In the genomic region with DNA sequence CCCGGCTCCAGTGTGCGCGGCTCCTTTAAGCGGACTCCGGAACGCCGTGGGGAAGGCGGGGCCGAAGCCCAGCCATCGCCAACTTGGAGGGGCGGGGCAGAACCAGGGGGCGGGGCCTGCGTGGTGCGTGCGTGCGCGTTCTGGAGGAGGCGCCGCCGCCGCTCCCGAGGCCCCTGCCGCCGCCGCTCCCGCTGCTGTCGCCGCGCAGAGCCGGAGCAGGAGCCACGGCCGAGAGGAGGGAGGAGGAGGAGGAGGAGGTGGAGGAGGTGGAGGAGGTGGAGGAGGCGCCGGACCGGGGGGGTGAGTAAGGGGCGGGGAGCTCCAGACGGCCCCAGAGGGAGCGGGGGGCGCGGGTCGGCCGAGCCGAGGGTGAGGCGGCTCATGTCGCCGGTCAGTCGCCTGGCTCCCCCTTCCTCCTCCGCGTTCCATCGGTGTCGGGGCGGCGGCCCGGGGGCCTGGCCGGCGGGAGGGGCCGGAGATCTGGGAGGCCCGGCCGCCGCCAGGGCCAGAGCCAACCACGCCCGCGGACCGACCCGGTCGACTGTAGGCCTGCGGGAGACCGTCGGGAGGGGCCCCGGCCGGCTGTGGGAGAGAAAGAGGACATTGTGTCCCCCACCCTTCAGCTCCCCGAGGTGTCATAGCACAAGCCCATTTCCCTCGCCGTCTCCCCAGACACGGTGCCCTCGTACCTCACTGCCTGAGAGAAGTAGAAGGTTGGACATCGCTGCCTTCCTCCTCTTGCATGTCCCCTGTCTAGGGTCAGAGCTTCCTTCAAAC, we compare ENCODE assay signal across 8 cellular contexts. TPM values are rescaled to one million over a fixed set of nuclear protein-coding genes. Genes with fewer than 3 reads are reported as not detected.
DNase-seq lines count a peak whose midpoint lies in the region; ATAC-seq and TF ChIP-seq lines count a peak whose summit lies in the region.

A gene (plus strand): TSS at position 155 of the 777 bp plus-strand sequence. CDS start 71,572 bp downstream, outside the sequence.

- peak; percentile 90 for DNase-seq in COR-L47 (lab: John Stamatoyannopoulos, UW)
- DNase-seq in OCI-M1 (lab: John Stamatoyannopoulos, UW) = peak; percentile 94
- DNase-seq in activated T-cell treated with anti-CD3 and anti-CD28 coated beads for 48 hours (ENCODE audit: low read depth) = peak; percentile 96
- DNase-seq in epithelial cell of esophagus (ENCODE audit: low read depth) = peak; percentile 95
- peak; percentile 93 to 94 for DNase-seq in stimulated activated CD8-positive, alpha-beta memory T cell treated with anti-CD3 and anti-CD28 coated beads, Interleukin-2, amount 100 ng/mL, for 1 hour (ENCODE audit: low read depth in 2 of 2)

- TF ChIP-seq CTCF in epithelial cell of esophagus (IDR thresholded peaks at IDR 0.05; ENCODE audit: insufficient read depth, low read depth, low read length, missing control alignments) = no peak

- no peaks in the 10 kb centered on the region for H3K27me3 ChIP-seq in mononuclear cell (ENCODE audit: insufficient read depth, low read length)

- ATAC-seq in GM21515 (IDR thresholded peaks at IDR 0.05; ENCODE audit: unreplicated experiment) = peak; percentile 53

- H3K4me1 ChIP-seq in mononuclear cell (ENCODE audit: insufficient read depth, low read length) = peaks cover 75% of the 10 kb centered on the region

- no peaks in the 10 kb centered on the region for H3K9me3 ChIP-seq in mononuclear cell (ENCODE audit: low read depth, low read length)

- H3K4me3 ChIP-seq in epithelial cell of esophagus (ENCODE audit: low read length) = peak within 1 kb of the TSS; percentile 88
- peak within 1 kb of the TSS; percentile 86 for H3K4me3 ChIP-seq in mononuclear cell (ENCODE audit: low read length)

- no peak for TF ChIP-seq RAD21 in Ishikawa (IDR thresholded peaks at IDR 0.05; ENCODE audit: low read depth)

- no peak for TF ChIP-seq EP300 in Ishikawa (IDR thresholded peaks at IDR 0.05; ENCODE audit: borderline replicate concordance)

TF ChIP-seq in Ishikawa, 13 proteins besides CTCF, POLR2A, EP300 and RAD21:
- TF ChIP-seq, protein P1, sequence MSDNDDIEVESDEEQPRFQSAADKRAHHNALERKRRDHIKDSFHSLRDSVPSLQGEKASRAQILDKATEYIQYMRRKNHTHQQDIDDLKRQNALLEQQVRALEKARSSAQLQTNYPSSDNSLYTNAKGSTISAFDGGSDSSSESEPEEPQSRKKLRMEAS (IDR thresholded peaks at IDR 0.05) = no peak
- TF ChIP-seq TAF1 (IDR thresholded peaks at IDR 0.05; ENCODE audit: low read depth) = peak; percentile 65

RNA-seq across cellular contexts. Expression of the gene that starts here (rescaled TPM):
- total RNA-seq in mononuclear cell = 45.2 TPM

Comparison
In these comparisons a context has a peak if more than half of its experiments do, and no peak if none do; other contexts are left out.
1. Peak in every context shown above with its lines: DNase-seq, ATAC-seq and H3K4me3 ChIP-seq.